In genomic region chr1:78617615-78618026, GRCh38 we compare ENCODE assay signal across 8 cellular contexts. TPM values are rescaled to one million over a fixed set of nuclear protein-coding genes. Genes with fewer than 3 reads are reported as not detected.
DNase-seq lines count a peak whose midpoint lies in the region; ATAC-seq and TF ChIP-seq lines count a peak whose summit lies in the region.

No MANE protein-coding gene starts in this region.

- H3K27ac Mint-ChIP-seq in CD8-positive, alpha-beta memory T cell: peak overlapping the region in 5 of 8 donors; percentile 43 to 86 (median 64)
- H3K27ac Mint-ChIP-seq in activated CD4-positive, alpha-beta memory T cell treated with anti-CD3 and anti-CD28 coated beads for 36 hours: no peak overlapping the region
- no peak overlapping the region for H3K27ac Mint-ChIP-seq in endothelial cell (ENCODE audit: unreplicated experiment)

- H3K9me3 Mint-ChIP-seq in CD8-positive, alpha-beta memory T cell: no peaks in the 10 kb centered on the region
- no peaks in the 10 kb centered on the region for H3K9me3 Mint-ChIP-seq in activated CD4-positive, alpha-beta memory T cell treated with anti-CD3 and anti-CD28 coated beads for 36 hours
- H3K9me3 Mint-ChIP-seq in endothelial cell (ENCODE audit: unreplicated experiment): no peaks in the 10 kb centered on the region

- no peaks in the 10 kb centered on the region for H3K27me3 ChIP-seq in CD8-positive, alpha-beta memory T cell (ENCODE audit: insufficient read depth, low read length, poor library complexity, severe bottlenecking)

- H3K27ac ChIP-seq in CD8-positive, alpha-beta memory T cell (ENCODE audit: low read depth, low read length): no peak overlapping the region

- peak overlapping the region in 5 of 7 donors; percentile 13 to 43 (median 19) for H3K4me3 Mint-ChIP-seq in CD8-positive, alpha-beta memory T cell
- H3K4me3 Mint-ChIP-seq in activated CD4-positive, alpha-beta memory T cell treated with anti-CD3 and anti-CD28 coated beads for 36 hours: no peak overlapping the region
- H3K4me3 Mint-ChIP-seq in endothelial cell (ENCODE audit: unreplicated experiment): no peak overlapping the region

- POLR2A ChIA-PET in CD8-positive, alpha-beta memory T cell (lab: Charles Lee): no interaction called here
- POLR2A ChIA-PET in activated CD4-positive, alpha-beta memory T cell treated with anti-CD3 and anti-CD28 coated beads for 36 hours (lab: Charles Lee): interaction anchor here (1.1 kb wide), 1 partner anchor 57 kb away, joined by 3 read pairs; no protein-coding TSS in a partner anchor

- CTCF ChIA-PET in CD8-positive, alpha-beta memory T cell (lab: Charles Lee): interaction anchor here (0.9 to 2.1 kb wide), 17 partner anchors 10 to 66 kb away, joined by 3 to 37 read pairs (median 5); partner anchors contain the start of gene IFI44
- CTCF ChIA-PET in activated CD4-positive, alpha-beta memory T cell treated with anti-CD3 and anti-CD28 coated beads for 36 hours (lab: Charles Lee): interaction anchor here (0.6 to 2.4 kb wide), 31 partner anchors 9 to 887 kb away, joined by 3 to 70 read pairs (median 5); partner anchors contain the start of gene IFI44

- no peaks in the 10 kb centered on the region for H3K36me3 ChIP-seq in CD8-positive, alpha-beta memory T cell (ENCODE audit: insufficient read depth, low read length)
- H3K36me3 ChIP-seq in mucosa of descending colon (ENCODE audit: low read depth): no peaks in the 10 kb centered on the region

- DNase-seq in CD8-positive, alpha-beta memory T cell: peak; percentile 10 to 74 (median 70)
- DNase-seq in NCI-H82 (lab: John Stamatoyannopoulos, UW) (peak; percentile 93), endothelial cell (ENCODE audit: low spot score) (peak; percentile 50), mucosa of descending colon (peak; percentile 43 to 73 (median 46))
- DNase-seq in activated CD4-positive, alpha-beta memory T cell treated with anti-CD3 and anti-CD28 coated beads for 36 hours: peak; percentile 44
- DNase-seq in stimulated activated naive CD4-positive, alpha-beta T cell treated with Interleukin-2 at 50 U/mL for 16 hours (lab: John Stamatoyannopoulos, UW): peak; percentile 28

- no peaks in the 10 kb centered on the region for H3K36me3 Mint-ChIP-seq in CD8-positive, alpha-beta memory T cell
- H3K36me3 Mint-ChIP-seq in activated CD4-positive, alpha-beta memory T cell treated with anti-CD3 and anti-CD28 coated beads for 36 hours: peaks cover 7% of the 10 kb centered on the region
- no peaks in the 10 kb centered on the region for H3K36me3 Mint-ChIP-seq in endothelial cell (ENCODE audit: low read depth, unreplicated experiment)

- H3K9me3 ChIP-seq in CD8-positive, alpha-beta memory T cell (ENCODE audit: low read length): no peaks in the 10 kb centered on the region
- no peaks in the 10 kb centered on the region for H3K9me3 ChIP-seq in mucosa of descending colon

- H3K4me1 Mint-ChIP-seq in CD8-positive, alpha-beta memory T cell: peaks cover 40 to 45% (median 44%) of the 10 kb centered on the region in 3 donors
- peaks cover 34% of the 10 kb centered on the region for H3K4me1 Mint-ChIP-seq in activated CD4-positive, alpha-beta memory T cell treated with anti-CD3 and anti-CD28 coated beads for 36 hours (ENCODE audit: low read depth)
- no peaks in the 10 kb centered on the region for H3K4me1 Mint-ChIP-seq in endothelial cell (ENCODE audit: unreplicated experiment)

- peak; percentile 52 for ATAC-seq in GM19395 (IDR thresholded peaks at IDR 0.05; ENCODE audit: unreplicated experiment)
- ATAC-seq in HG03469 (IDR thresholded peaks at IDR 0.05; ENCODE audit: unreplicated experiment): peak; percentile 34
- peak; percentile 93 for ATAC-seq in mucosa of descending colon

- H3K4me3 ChIP-seq in CD8-positive, alpha-beta memory T cell (ENCODE audit: low read length): no peak overlapping the region
- H3K4me3 ChIP-seq in mucosa of descending colon: no peak overlapping the region

- no peaks in the 10 kb centered on the region for H3K27me3 Mint-ChIP-seq in CD8-positive, alpha-beta memory T cell
- no peaks in the 10 kb centered on the region for H3K27me3 Mint-ChIP-seq in activated CD4-positive, alpha-beta memory T cell treated with anti-CD3 and anti-CD28 coated beads for 36 hours
- H3K27me3 Mint-ChIP-seq in endothelial cell (ENCODE audit: unreplicated experiment): no peaks in the 10 kb centered on the region

- H3K4me1 ChIP-seq in CD8-positive, alpha-beta memory T cell (ENCODE audit: insufficient read depth, low read length): peaks cover 23% of the 10 kb centered on the region
- no peaks in the 10 kb centered on the region for H3K4me1 ChIP-seq in mucosa of descending colon (ENCODE audit: low read depth)

- peak; percentile 84 for TF ChIP-seq CTCF in endothelial cell (IDR thresholded peaks at IDR 0.05; ENCODE audit: unreplicated experiment)
- TF ChIP-seq CTCF in mucosa of descending colon (IDR thresholded peaks at IDR 0.05): peak; percentile 65

- intact Hi-C loops in activated CD4-positive, alpha-beta memory T cell treated with anti-CD3 and anti-CD28 coated beads for 36 hours (cut with micrococcal nuclease): loop anchor here (1.0 to 10.0 kb wide), 3 partner anchors 59 to 427 kb away; no protein-coding TSS in a partner anchor
- intact Hi-C loops in mucosa of descending colon (cut with DNase I, micrococcal nuclease): no loop called here

RNA-seq across cellular contexts. Expression of gene IFI44L, which starts 2.6 kb away (rescaled TPM):
- total RNA-seq in CD8-positive, alpha-beta memory T cell: 1 to 10 TPM; 1.4 to 2.3 TPM
- polyA plus RNA-seq in CD8-positive, alpha-beta memory T cell: 12.7 TPM
- total RNA-seq in activated CD4-positive, alpha-beta memory T cell treated with anti-CD3 and anti-CD28 coated beads for 36 hours: 10 to 100 TPM; 32.8 to 38.3 TPM
- 0.59 TPM for total RNA-seq in endothelial cell (ENCODE audit: unreplicated experiment)
- 10 to 100 TPM in 1 of 3 donors, 1 to 10 TPM in 2; 1.8 to 10.8 (median 5.3) TPM for total RNA-seq in mucosa of descending colon

RNA-seq across cellular contexts. Expression of gene IFI44, which starts 32.0 kb away (rescaled TPM):
- 1 to 10 TPM; 6.6 to 7.6 TPM for total RNA-seq in CD8-positive, alpha-beta memory T cell
- 29.8 TPM for polyA plus RNA-seq in CD8-positive, alpha-beta memory T cell
- total RNA-seq in activated CD4-positive, alpha-beta memory T cell treated with anti-CD3 and anti-CD28 coated beads for 36 hours: 10 to 100 TPM; 56.1 to 60.1 TPM
- total RNA-seq in endothelial cell (ENCODE audit: unreplicated experiment): 0.69 TPM
- 10 to 100 TPM in 1 of 3 donors, 1 to 10 TPM in 2; 4.3 to 15.6 (median 8.1) TPM for total RNA-seq in mucosa of descending colon

Comparison
In these comparisons a context has a peak if more than half of its experiments do, and no peak if none do; other contexts are left out.
1. DNase-seq: peak in every context shown above with its lines; median percentile 93 in NCI-H82; 70 in CD8-positive, alpha-beta memory T cell; 50 in endothelial cell; 46 in mucosa of descending colon; 44 in activated CD4-positive, alpha-beta memory T cell treated with anti-CD3 and anti-CD28 coated beads for 36 hours; 28 in stimulated activated naive CD4-positive, alpha-beta T cell treated with Interleukin-2 at 50 U/mL for 16 hours.
2. H3K27ac Mint-ChIP-seq: peak in CD8-positive, alpha-beta memory T cell (5 of 8); none in activated CD4-positive, alpha-beta memory T cell treated with anti-CD3 and anti-CD28 coated beads for 36 hours (single experiment) and endothelial cell (single experiment).
3. H3K4me3 Mint-ChIP-seq: peak in CD8-positive, alpha-beta memory T cell (5 of 7); none in activated CD4-positive, alpha-beta memory T cell treated with anti-CD3 and anti-CD28 coated beads for 36 hours (single experiment) and endothelial cell (single experiment).
4. ATAC-seq: peak in every context shown above with its lines; median percentile 93 in mucosa of descending colon; 52 in GM19395; 34 in HG03469.